In genomic region chr11:20065040-20065805, GRCh38 we compare ENCODE assay signal across 24 cellular contexts.
"Had no signal": no experiment of that assay in that cellular context is flagged by ENCODE, and none has a peak within 500 bp of the region (broad histone marks: within the 10 kb centered on the region; RNA-seq: fewer than 3 reads in every experiment).

No MANE protein-coding gene starts in this region.

- H3K4me3 ChIP-seq: gastroesophageal sphincter, mucosa of descending colon, psoas muscle, right lobe of liver, stomach, testis had no signal

- ATAC-seq: activated naive CD8-positive, alpha-beta T cell treated with anti-CD3 and anti-CD28 coated beads, Interleukin-2, amount 50 U/mL, for 24 hours; esophagus mucosa; gastroesophageal sphincter; mucosa of descending colon; psoas muscle; right lobe of liver; stimulated activated effector memory CD8-positive, alpha-beta T cell treated with anti-CD3 and anti-CD28 coated beads, Interleukin-12 subunit alpha, Interleukin-12 subunit beta, amount 100 ng/mL, for 72 hours had no signal

- H3K4me1 ChIP-seq: testis had no signal

- H3K27ac ChIP-seq: gastroesophageal sphincter, psoas muscle, right lobe of liver, testis, VCaP had no signal

- DNase-seq: activated CD4-positive, alpha-beta T cell treated with anti-CD3 and anti-CD28 coated beads for 1 hour; activated CD8-positive, alpha-beta memory T cell treated with anti-CD3 and anti-CD28 coated beads for 24 hours; activated CD8-positive, alpha-beta memory T cell treated with anti-CD3 and anti-CD28 coated beads, Interleukin-2, amount 50 U/mL, for 48 hours; activated effector memory CD4-positive, alpha-beta T cell treated with Interleukin-2 at 50 U/mL for 16 hours; activated naive CD4-positive, alpha-beta T cell treated with anti-CD3 and anti-CD28 coated beads, Interleukin-2, amount 10 ng/mL, durations not matched to agents 7 days and 5 days; activated naive CD8-positive, alpha-beta T cell treated with anti-CD3 and anti-CD28 coated beads, Interleukin-2, amount 50 U/mL, for 24 hours; activated T-cell treated with anti-CD3 and anti-CD28 coated beads, Interleukin-2, amount 50 U/mL, for 48 hours; anterior cingulate cortex; cerebellar nuclear complex; cortex of kidney; kidney glomerular epithelial cell; mesenchymal stem cell; mucosa of descending colon; naive B cell; psoas muscle; right lobe of liver; stimulated activated CD4-positive, alpha-beta T cell treated with anti-CD3 and anti-CD28 coated beads, Interleukin-4, amount 100 ng/mL, for 24 hours; stomach; T-helper 2 cell; testis had no signal

- H3K27me3 ChIP-seq: gastroesophageal sphincter, right lobe of liver, stomach, testis had no signal

- H3K9me3 ChIP-seq: gastroesophageal sphincter, mucosa of descending colon, psoas muscle, right lobe of liver, stomach, testis had no signal
